ENCODE assay signal across 11 cellular contexts in the genomic region with DNA sequence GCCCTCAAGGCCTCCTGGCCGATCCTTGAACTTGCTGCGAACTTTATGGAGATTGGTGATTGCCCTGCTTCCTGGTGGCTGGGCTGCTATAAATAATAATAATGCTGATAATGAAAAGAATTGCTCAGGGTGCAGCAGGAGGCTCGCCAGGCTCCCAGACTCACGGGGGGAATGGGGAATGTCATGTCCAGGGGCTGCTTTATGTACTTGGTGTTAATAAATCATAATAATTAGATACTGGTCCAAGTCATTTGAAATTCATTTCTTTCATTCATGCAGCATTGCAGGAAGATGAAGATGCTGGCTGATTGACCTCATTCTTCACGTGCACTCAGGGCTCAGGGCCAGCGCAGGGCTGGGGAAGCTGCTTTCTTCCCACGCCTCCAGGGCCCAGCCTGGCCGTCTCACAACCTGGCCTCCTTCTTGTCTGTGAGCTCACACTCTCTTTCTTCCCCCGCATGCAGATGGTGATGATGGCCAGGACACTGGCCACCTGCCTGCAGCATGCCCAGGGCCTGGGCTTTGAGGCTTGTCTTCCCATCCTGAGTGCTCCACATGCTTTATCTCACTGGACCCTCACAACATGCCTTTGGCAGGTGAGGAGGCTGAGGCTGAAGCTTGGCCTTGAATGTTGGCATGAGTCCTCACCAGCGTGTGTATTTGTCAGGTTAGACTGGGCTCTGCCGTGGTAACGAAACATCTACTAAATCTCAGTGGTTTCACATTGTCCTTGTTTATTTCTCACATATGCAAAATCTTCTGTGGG.
DNase-seq lines count a peak whose midpoint lies in the region; ATAC-seq and TF ChIP-seq lines count a peak whose summit lies in the region.
"Had no signal": no experiment of that assay in that cellular context is flagged by ENCODE, and none has a peak within 500 bp of the region (broad histone marks: within the 10 kb centered on the region; RNA-seq: fewer than 3 reads in every experiment).

No MANE protein-coding gene starts in this region.

- peak overlapping the region in 2 of 4 donors; percentile 65 to 87 for H3K4me3 Mint-ChIP-seq in IgD-negative memory B cell
- no peak overlapping the region for H3K4me3 Mint-ChIP-seq in activated naive CD4-positive, alpha-beta T cell treated with anti-CD3 and anti-CD28 coated beads for 36 hours

- no peak overlapping the region for H3K4me3 ChIP-seq in AG04450 (ENCODE audit: low read depth, low read length)
- H3K4me3 ChIP-seq: thoracic aorta had no signal

- H3K36me3 Mint-ChIP-seq in IgD-negative memory B cell = no peaks in the 10 kb centered on the region
- H3K36me3 Mint-ChIP-seq in activated naive CD4-positive, alpha-beta T cell treated with anti-CD3 and anti-CD28 coated beads for 36 hours (ENCODE audit: low read depth) = no peaks in the 10 kb centered on the region

- no peak for TF ChIP-seq CTCF in AG04450 (IDR thresholded peaks at IDR 0.05; ENCODE audit: low read depth, low read length)

- DNase-seq in AG04450 (ENCODE audit: low read depth, low spot score) (peak; percentile 69), left cardiac atrium (peak; percentile 56), NCI-H128 (lab: John Stamatoyannopoulos, UW; ENCODE audit: unreplicated experiment) (no peak), inferior parietal cortex (ENCODE audit: extremely low spot score) (no peak)
- no peak for DNase-seq in activated naive CD4-positive, alpha-beta T cell treated with anti-CD3 and anti-CD28 coated beads for 36 hours
- DNase-seq in activated CD4-positive, alpha-beta T cell treated with anti-CD3 and anti-CD28 coated beads for 48 hours = no peak
- DNase-seq: activated CD8-positive, alpha-beta memory T cell treated with anti-CD3 and anti-CD28 coated beads, Interleukin-2, amount 50 U/mL, for 4 hours had no signal

- POLR2A ChIA-PET in AG04450 (lab: Yijun Ruan, JAX) = interaction anchor here (0.6 kb wide), 1 partner anchor 8 kb away, joined by 3 read pairs; no protein-coding TSS in a partner anchor

- H3K27ac ChIP-seq in AG04450 (ENCODE audit: low read depth, low read length) = peak overlapping the region; percentile 54
- H3K27ac ChIP-seq: thoracic aorta had no signal

- CTCF ChIA-PET in AG04450 (lab: Charles Lee) = no interaction called here
- CTCF ChIA-PET in activated naive CD4-positive, alpha-beta T cell treated with anti-CD3 and anti-CD28 coated beads for 36 hours (lab: Charles Lee) = no interaction called here

- peaks cover 35 to 51% (median 45%) of the 10 kb centered on the region in 3 donors for H3K4me1 Mint-ChIP-seq in IgD-negative memory B cell
- no peaks in the 10 kb centered on the region for H3K4me1 Mint-ChIP-seq in activated naive CD4-positive, alpha-beta T cell treated with anti-CD3 and anti-CD28 coated beads for 36 hours (ENCODE audit: low read depth)

- intact Hi-C loops in left cardiac atrium (cut with DNase I) = no loop called here
- intact Hi-C loops in activated naive CD4-positive, alpha-beta T cell treated with anti-CD3 and anti-CD28 coated beads for 36 hours (cut with micrococcal nuclease) = no loop called here

- H3K27me3 ChIP-seq in AG04450 (ENCODE audit: control insufficient read depth, insufficient read depth, low read length) = no peaks in the 10 kb centered on the region

- no peaks in the 10 kb centered on the region for H3K9me3 ChIP-seq in AG04450 (ENCODE audit: control insufficient read depth, insufficient read depth, low read length)
- H3K9me3 ChIP-seq: thoracic aorta had no signal

- peaks cover 0 to 2% (median 0%) of the 10 kb centered on the region in 3 donors for H3K9me3 Mint-ChIP-seq in IgD-negative memory B cell
- no peaks in the 10 kb centered on the region for H3K9me3 Mint-ChIP-seq in activated naive CD4-positive, alpha-beta T cell treated with anti-CD3 and anti-CD28 coated beads for 36 hours

- H3K27me3 Mint-ChIP-seq in IgD-negative memory B cell = peaks cover 7% of the 10 kb centered on the region
- H3K27me3 Mint-ChIP-seq in activated naive CD4-positive, alpha-beta T cell treated with anti-CD3 and anti-CD28 coated beads for 36 hours (ENCODE audit: low read depth) = no peaks in the 10 kb centered on the region

- H3K27ac Mint-ChIP-seq in IgD-negative memory B cell = peak overlapping the region; percentile 66 to 98 (median 73)
- no peak overlapping the region for H3K27ac Mint-ChIP-seq in activated naive CD4-positive, alpha-beta T cell treated with anti-CD3 and anti-CD28 coated beads for 36 hours

- ATAC-seq in GM21367 (IDR thresholded peaks at IDR 0.05; ENCODE audit: unreplicated experiment) (peak; percentile 47), left cardiac atrium (peak; percentile 50 to 86)
- ATAC-seq: HCT116 had no signal

Comparison
In these comparisons a context has a peak if more than half of its experiments do, and no peak if none do; other contexts are left out.
1. DNase-seq: peak in AG04450 (single experiment) and left cardiac atrium (single experiment); none in activated naive CD4-positive, alpha-beta T cell treated with anti-CD3 and anti-CD28 coated beads for 36 hours (single experiment), NCI-H128 (single experiment), inferior parietal cortex (single experiment) and activated CD4-positive, alpha-beta T cell treated with anti-CD3 and anti-CD28 coated beads for 48 hours (single experiment).